ENCODE assay signal across 7 cellular contexts in genomic region chr1:88701797-88702196, GRCh38. TPM values are rescaled to one million over a fixed set of nuclear protein-coding genes. Genes with fewer than 3 reads are reported as not detected.
A peak's percentile ranks its signal among the peaks of the same experiment; 100 is the strongest.
DNase-seq lines count a peak whose midpoint lies in the region; ATAC-seq and TF ChIP-seq lines count a peak whose summit lies in the region.
"Not testable (repeated sequence)": the region's sequence is repeated elsewhere in the genome, so short reads cannot be mapped to it uniquely, and the experiment has no call there.

No MANE protein-coding gene starts in this region.

- not testable (repeated sequence) for H3K79me2 ChIP-seq in KMS-11 (ENCODE audit: insufficient read depth, low read depth)
- peaks cover 96% of the 10 kb centered on the region for H3K79me2 ChIP-seq in OCI-LY7 (ENCODE audit: insufficient read depth, low read depth, low read length)

- H3K27ac ChIP-seq in BLaER1 treated with 17β-estradiol and CSF1 and Interleukin-3, amounts not matched to agents 10 nM and 100 nM = peak overlapping the region in 10 of 11 experiments; percentile 5 to 92 (median 84); a peak in 19 of 22 replicates
- not testable (repeated sequence) for H3K27ac ChIP-seq in KMS-11; OCI-LY7 (ENCODE audit: low read depth, low read length, poor library complexity, severe bottlenecking)
- peak overlapping the region; percentile 58 for H3K27ac ChIP-seq in caudate nucleus (ENCODE audit: low read depth, low read length)
- H3K27ac ChIP-seq in lower lobe of right lung = peak overlapping the region; percentile 59

- not testable (repeated sequence) for TF ChIP-seq CTCF in KMS-11 (conservative IDR thresholded peaks at IDR 0.05; ENCODE audit: low read depth, low read length); OCI-LY7 (conservative IDR thresholded peaks at IDR 0.05; ENCODE audit: low read length); lower lobe of right lung (IDR thresholded peaks at IDR 0.05)

- H3K4me1 ChIP-seq in BLaER1 treated with 17β-estradiol and CSF1 and Interleukin-3, amounts not matched to agents 10 nM and 100 nM = peaks cover 0 to 75% (median 33%) of the 10 kb centered on the region in 10 experiments; a peak in 17 of 20 replicates
- H3K4me1 ChIP-seq in KMS-11 (ENCODE audit: low read depth, poor library complexity, severe bottlenecking) = peaks cover 24% of the 10 kb centered on the region
- H3K4me1 ChIP-seq in OCI-LY7 (ENCODE audit: insufficient read depth, low read length, poor library complexity, severe bottlenecking) = peaks cover 31% of the 10 kb centered on the region
- H3K4me1 ChIP-seq in lower lobe of right lung = peaks cover 35% of the 10 kb centered on the region

- H3K36me3 Mint-ChIP-seq in stimulated activated memory B cell treated with anti-CD40 and anti-IgM and Interleukin-4, amounts not matched to agents 10 μg/mL and 1 μg/mL and 100 μg/mL, for 72 hours = not testable (repeated sequence)

- H3K27me3 Mint-ChIP-seq in stimulated activated memory B cell treated with anti-CD40 and anti-IgM and Interleukin-4, amounts not matched to agents 10 μg/mL and 1 μg/mL and 100 μg/mL, for 72 hours = not testable (repeated sequence)

- not testable (repeated sequence) for H3K4me3 Mint-ChIP-seq in stimulated activated memory B cell treated with anti-CD40 and anti-IgM and Interleukin-4, amounts not matched to agents 10 μg/mL and 1 μg/mL and 100 μg/mL, for 72 hours

- H4K20me1 ChIP-seq in BLaER1 treated with 17β-estradiol and CSF1 and Interleukin-3, amounts not matched to agents 10 nM and 100 nM = peaks cover 0 to 60% (median 3%) of the 10 kb centered on the region in 11 experiments; a peak in 7 of 22 replicates
- H4K20me1 ChIP-seq in KMS-11 (ENCODE audit: insufficient read depth) = not testable (repeated sequence)
- peaks cover 23% of the 10 kb centered on the region for H4K20me1 ChIP-seq in OCI-LY7 (ENCODE audit: insufficient read depth, low read length)

- not testable (repeated sequence) for H3K27me3 ChIP-seq in BLaER1 treated with 17β-estradiol and CSF1 and Interleukin-3, amounts not matched to agents 10 nM and 100 nM; KMS-11 (ENCODE audit: insufficient read depth, low read depth); lower lobe of right lung (ENCODE audit: low read depth)

- not testable (repeated sequence) for H3K9me3 Mint-ChIP-seq in stimulated activated memory B cell treated with anti-CD40 and anti-IgM and Interleukin-4, amounts not matched to agents 10 μg/mL and 1 μg/mL and 100 μg/mL, for 72 hours

- peak overlapping the region; percentile 59 for H3K27ac Mint-ChIP-seq in stimulated activated memory B cell treated with anti-CD40 and anti-IgM and Interleukin-4, amounts not matched to agents 10 μg/mL and 1 μg/mL and 100 μg/mL, for 72 hours

- H3K4me2 ChIP-seq in BLaER1 treated with 17β-estradiol and CSF1 and Interleukin-3, amounts not matched to agents 10 nM and 100 nM = peak overlapping the region in 8 of 11 experiments; percentile 34 to 94 (median 72); a peak in 15 of 22 replicates
- 0 out of 2 replicates have a peak overlapping the region, but pooled peaks have one; percentile 1 for H3K4me2 ChIP-seq in KMS-11
- H3K4me2 ChIP-seq in OCI-LY7 (ENCODE audit: low read length) = peak overlapping the region; percentile 20; the same call in 1 of the 2 replicates

- BruUV-seq in OCI-LY7 (replicated peaks; lab: Mats Ljungman, UMichigan) = not testable (repeated sequence)

- peaks cover 0 to 44% (median 26%) of the 10 kb centered on the region in 11 experiments; a peak in 20 of 22 replicates for H3K36me3 ChIP-seq in BLaER1 treated with 17β-estradiol and CSF1 and Interleukin-3, amounts not matched to agents 10 nM and 100 nM
- H3K36me3 ChIP-seq in KMS-11 (ENCODE audit: insufficient read depth); lower lobe of right lung: not testable (repeated sequence)
- H3K36me3 ChIP-seq in OCI-LY7 (ENCODE audit: insufficient read depth, low read length) = peaks cover 17% of the 10 kb centered on the region; the same call in 1 of the 2 replicates

- not testable (repeated sequence) for H2AFZ ChIP-seq in KMS-11 (ENCODE audit: low read depth); OCI-LY7 (ENCODE audit: low read length)

- H3K9me2 ChIP-seq in OCI-LY7 (ENCODE audit: insufficient read depth, low read length) = not testable (repeated sequence)

- peak overlapping the region in 4 of 10 experiments; percentile 1 to 44 (median 21); a peak in 5 of 20 replicates for H3K4me3 ChIP-seq in BLaER1 treated with 17β-estradiol and CSF1 and Interleukin-3, amounts not matched to agents 10 nM and 100 nM
- H3K4me3 ChIP-seq in KMS-11 (IDR thresholded peaks at IDR 0.05; ENCODE audit: insufficient read depth, low read depth, low read length); OCI-LY7 (ENCODE audit: low read depth, low read length, poor library complexity, severe bottlenecking); lower lobe of right lung: not testable (repeated sequence)

- not testable (repeated sequence) for DNase-seq in OCI-LY7 (ENCODE audit: low spot score); caudate nucleus (lab: John Stamatoyannopoulos, UW)
- DNase-seq in cardiac septum (ENCODE audit: low spot score) (peak; percentile 74), lower lobe of right lung (peak; percentile 77)

- peak; percentile 54 to 63 for ATAC-seq in lower lobe of right lung
- not testable (repeated sequence) for ATAC-seq in stimulated activated memory B cell treated with anti-CD40 and anti-IgM and Interleukin-4, amounts not matched to agents 10 μg/mL and 1 μg/mL and 100 μg/mL, for 72 hours

- H3K9ac ChIP-seq in BLaER1 treated with 17β-estradiol and CSF1 and Interleukin-3, amounts not matched to agents 10 nM and 100 nM = peak overlapping the region in 7 of 11 experiments; percentile 55 to 76 (median 75); a peak in 14 of 22 replicates
- H3K9ac ChIP-seq in KMS-11 = not testable (repeated sequence)

- intact Hi-C loops in OCI-LY7 (cut with micrococcal nuclease; ENCODE audit: unreplicated experiment); cardiac septum (cut with DNase I); lower lobe of right lung (cut with DNase I): not testable (repeated sequence)

- POLR2A ChIA-PET in OCI-LY7 (lab: Charles Lee) = interaction anchor here (0.9 to 2.7 kb wide), 4 partner anchors 11 to 47 kb away, joined by 3 to 26 read pairs (median 4); partner anchors contain the start of gene PKN2

- CTCF ChIA-PET in OCI-LY7 (lab: Charles Lee; ENCODE audit: unreplicated experiment) = not testable (repeated sequence)

- peaks cover 0 to 15% (median 9%) of the 10 kb centered on the region in 11 experiments; a peak in 14 of 22 replicates for H3K9me3 ChIP-seq in BLaER1 treated with 17β-estradiol and CSF1 and Interleukin-3, amounts not matched to agents 10 nM and 100 nM (replicated peaks in 1 of 11)
- not testable (repeated sequence) for H3K9me3 ChIP-seq in OCI-LY7 (ENCODE audit: low read length); lower lobe of right lung

- H3K4me1 Mint-ChIP-seq in stimulated activated memory B cell treated with anti-CD40 and anti-IgM and Interleukin-4, amounts not matched to agents 10 μg/mL and 1 μg/mL and 100 μg/mL, for 72 hours = peaks cover 44% of the 10 kb centered on the region

RNA-seq across cellular contexts. Expression of gene PKN2, which starts 17.7 kb away (rescaled TPM):
- total RNA-seq in OCI-LY7 (2014; rRNA removed; shearing (Covaris generic)) = 19.3 and 22.3 TPM in 2 replicates
- total RNA-seq in OCI-LY7 (2022) (28.2 and 31.4 TPM in 2 replicates), cardiac septum (27.0 TPM), lower lobe of right lung (51.4 TPM)

Comparison
In these comparisons a context has a peak if more than half of its experiments do, and no peak if none do; other contexts are left out.
1. H3K4me2 ChIP-seq: peak in every context shown above with its lines; median percentile 72 in BLaER1 treated with 17β-estradiol and CSF1 and Interleukin-3, amounts not matched to agents 10 nM and 100 nM; 20 in OCI-LY7; 1 in KMS-11.